In the genomic region with DNA sequence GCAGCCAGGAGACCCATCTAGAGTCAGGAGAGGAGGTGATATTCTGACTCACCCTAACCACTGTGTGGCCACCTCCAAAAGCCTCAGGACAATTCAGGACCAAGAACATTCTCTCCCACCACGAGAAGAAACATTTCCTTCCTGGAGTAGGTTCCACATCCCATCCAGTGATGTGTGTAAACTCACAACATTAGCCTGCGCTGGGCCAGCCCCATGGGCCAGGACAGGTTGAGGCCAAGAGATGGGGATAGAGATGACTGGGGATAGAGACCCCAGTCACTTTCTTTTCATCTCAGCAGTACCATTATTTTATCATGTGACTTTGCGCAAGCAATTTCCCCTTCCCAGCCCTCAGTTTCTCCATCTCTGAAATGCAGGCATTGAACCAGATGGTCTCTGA, we compare ENCODE assay signal across 33 cellular contexts.
"Had no signal": no experiment of that assay in that cellular context is flagged by ENCODE, and none has a peak within 500 bp of the region (broad histone marks: within the 10 kb centered on the region; RNA-seq: fewer than 3 reads in every experiment).

No MANE protein-coding gene starts in this region.

- H3K36me3 ChIP-seq: MG63 had no signal

- H3K4me3 ChIP-seq: MG63 had no signal

- DNase-seq: Karpas-422, Kasumi-1, MG63, MM.1S, MV-4-11, NCI-H1048, NCI-H1092, NCI-H1092 treated with DMSO at 0.1 percent for 48 hours, NCI-H1105, NCI-H1105 treated with DMSO at 0.1 percent for 48 hours, NCI-H1417, NCI-H1417 treated with DMSO at 0.1 percent for 48 hours, NCI-H1436, NCI-H1436 treated with DMSO at 0.1 percent for 48 hours, NCI-H146, NCI-H1694, NCI-H1694 treated with DMSO at 0.1 percent for 48 hours, NCI-H187, NCI-H187 treated with DMSO at 0.1 percent for 48 hours, NCI-H1930, NCI-H2029, NCI-H2029 treated with DMSO at 0.1 percent for 48 hours, NCI-H2081, NCI-H2081 treated with DMSO at 0.1 percent for 48 hours, NCI-H2107, NCI-H2171, NCI-H2227 treated with DMSO at 0.1 percent for 48 hours, NCI-H226, NCI-H345, NCI-H446, NCI-H446 treated with DMSO at 0.1 percent for 48 hours, NCI-H510A, NCI-H510A treated with DMSO at 0.1 percent for 48 hours had no signal

- H3K9me3 ChIP-seq: MG63 had no signal
